8 cellular contexts compared by ENCODE assay signal in genomic region chr12:31896514-31897039, GRCh38.
DNase-seq lines count a peak whose midpoint lies in the region; ATAC-seq, FAIRE-seq and TF ChIP-seq lines count a peak whose summit lies in the region.

No MANE protein-coding gene starts in this region.

- TF ChIP-seq CTCF in Loucy (conservative IDR thresholded peaks at IDR 0.05; ENCODE audit: low read length), result no peak
- TF ChIP-seq CTCF in kidney (IDR thresholded peaks at IDR 0.05; ENCODE audit: borderline replicate concordance, extremely low read depth, insufficient read depth), result no peak

- no peak overlapping the region for H3K27ac ChIP-seq in kidney (ENCODE audit: low read depth in 2 of 2, low read length in 2 of 2)

- DNase-seq in Daoy (ENCODE audit: low read depth) (peak; percentile 33), glomerular visceral epithelial cell (ENCODE audit: extremely low spot score) (peak; percentile 46), kidney (no peak), COR-L47 (lab: John Stamatoyannopoulos, UW) (no peak)
- DNase-seq in activated CD8-positive, alpha-beta memory T cell treated with anti-CD3 and anti-CD28 coated beads, Interleukin-2, amount 50 U/mL, for 24 hours (ENCODE audit: extremely low read depth), result peak; percentile 71
- peak in 2 of 3 experiments; percentile 67 to 86 for DNase-seq in stimulated activated CD4-positive, alpha-beta T cell treated with anti-CD3 and anti-CD28 coated beads, TNF-alpha, amount 100 ng/mL, for 4 hours (ENCODE audit: low read depth in 3 of 3)

- intact Hi-C loops in kidney (cut with DNase I), result no loop called here

- H3K4me1 ChIP-seq in Loucy (ENCODE audit: insufficient read depth, low read length, poor library complexity, severe bottlenecking) (peaks cover 39% of the 10 kb centered on the region), kidney (ENCODE audit: control insufficient read depth in 1 of 2, insufficient read depth in 1 of 2, low read depth in 1 of 2, low read length in 2 of 2) (peaks cover 0 to 4% of the 10 kb centered on the region in 2 donors)

- no peaks in the 10 kb centered on the region for H4K20me1 ChIP-seq in Loucy (ENCODE audit: insufficient read depth, low read length, poor library complexity, severe bottlenecking)

- peak; percentile 96 for ATAC-seq in GM21737 (IDR thresholded peaks at IDR 0.05; ENCODE audit: unreplicated experiment)

- peak overlapping the region; percentile 65 for H3K9ac ChIP-seq in Loucy (ENCODE audit: low read depth, low read length, poor library complexity, severe bottlenecking)
- no peak overlapping the region for H3K9ac ChIP-seq in kidney (ENCODE audit: low read length in 2 of 2)

- no peaks in the 10 kb centered on the region; the same call in 1 of the 2 replicates for H3K36me3 ChIP-seq in Loucy (ENCODE audit: insufficient read depth, low read length)
- no peaks in the 10 kb centered on the region for H3K36me3 ChIP-seq in kidney (ENCODE audit: control insufficient read depth in 1 of 2, insufficient read depth in 2 of 2, low read length in 2 of 2)

- H3K4me3 ChIP-seq in Loucy (ENCODE audit: low read length, poor library complexity, severe bottlenecking) (peak overlapping the region; percentile 48), kidney (ENCODE audit: low read length in 2 of 2) (no peak overlapping the region)

- no peaks in the 10 kb centered on the region for H3K9me2 ChIP-seq in Loucy (replicated peaks; ENCODE audit: low read depth, low read length)

- peak overlapping the region; percentile 58 for H3K4me2 ChIP-seq in Loucy (ENCODE audit: low read depth, low read length, poor library complexity, severe bottlenecking)

- no peak overlapping the region for H2AFZ ChIP-seq in Loucy (ENCODE audit: low read length)

- H3K9me3 ChIP-seq in Loucy (ENCODE audit: insufficient read depth, low read depth, low read length) (peaks cover 56% of the 10 kb centered on the region), kidney (ENCODE audit: control insufficient read depth in 1 of 2, low read length in 2 of 2) (no peaks in the 10 kb centered on the region)

- H3K27me3 ChIP-seq in Loucy (ENCODE audit: insufficient read depth, low read length, poor library complexity, severe bottlenecking), result no peaks in the 10 kb centered on the region

- peaks cover 19% of the 10 kb centered on the region for H3F3A ChIP-seq in Loucy (ENCODE audit: low read depth)

- no peak for FAIRE-seq in kidney (lab: Jason Lieb, UNC)

- no peaks in the 10 kb centered on the region for H3K79me2 ChIP-seq in Loucy (ENCODE audit: insufficient read depth, low read length)

Comparison
In these comparisons a context has a peak if more than half of its experiments do, and no peak if none do; other contexts are left out.
1. DNase-seq: peak in Daoy (single experiment), activated CD8-positive, alpha-beta memory T cell treated with anti-CD3 and anti-CD28 coated beads, Interleukin-2, amount 50 U/mL, for 24 hours (single experiment), glomerular visceral epithelial cell (single experiment) and stimulated activated CD4-positive, alpha-beta T cell treated with anti-CD3 and anti-CD28 coated beads, TNF-alpha, amount 100 ng/mL, for 4 hours (2 of 3); none in kidney (single experiment) and COR-L47 (single experiment).